ENCODE assay signal across 1 cellular context in the genomic region with DNA sequence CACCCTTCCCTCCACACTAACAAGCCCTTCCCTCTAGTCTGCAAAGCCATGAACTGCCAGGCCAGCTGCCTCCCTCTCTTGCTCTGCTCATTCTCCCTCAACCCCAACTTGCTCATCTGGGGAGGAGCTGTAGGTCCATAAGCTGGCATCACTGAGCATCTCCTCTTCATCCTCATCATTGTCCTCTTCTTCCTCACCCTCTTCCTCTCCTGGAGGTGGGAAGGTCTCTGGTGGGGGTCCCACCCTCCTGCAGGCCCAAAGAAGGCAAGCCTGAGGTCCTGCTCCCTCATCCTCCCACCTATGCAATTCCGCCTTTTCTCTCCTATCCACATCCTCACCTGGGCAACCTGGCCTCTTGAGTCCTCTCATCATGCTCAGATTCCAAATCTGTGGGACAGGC.
TF ChIP-seq lines count a peak whose summit lies in the region.

No MANE protein-coding gene starts in this region.

TF ChIP-seq in GM12878, 131 proteins besides CTCF, POLR2A, EP300 and RAD21:
- TF ChIP-seq TAF1 (IDR thresholded peaks at IDR 0.05; ENCODE audit: borderline replicate concordance, low read depth, low read length) (no peak), JUNB (IDR thresholded peaks at IDR 0.05) (no peak), SUZ12 (IDR thresholded peaks at IDR 0.05; ENCODE audit: unreplicated experiment) (no peak), SP1 (IDR thresholded peaks at IDR 0.05; ENCODE audit: low read depth, low read length) (no peak), POLR2AphosphoS2 (IDR thresholded peaks at IDR 0.05; ENCODE audit: low read depth, low read length) (no peak), KAT2A (conservative IDR thresholded peaks at IDR 0.05; ENCODE audit: control insufficient read depth, low read depth, low read length) (no peak), FOXK2 (IDR thresholded peaks at IDR 0.05) (no peak), POU2F2 (IDR thresholded peaks at IDR 0.05; ENCODE audit: borderline replicate concordance, low read depth, low read length) (no peak), RCOR1 (conservative IDR thresholded peaks at IDR 0.05; ENCODE audit: low read depth, low read length) (no peak), MTA2 (IDR thresholded peaks at IDR 0.05; ENCODE audit: low read depth) (no peak), MYC (IDR thresholded peaks at IDR 0.05; ENCODE audit: insufficient read depth, insufficient read length, insufficient replicate concordance, low read length, severe bottlenecking) (no peak), SMARCA5 (IDR thresholded peaks at IDR 0.05) (no peak), RFX5 (IDR thresholded peaks at IDR 0.05; ENCODE audit: low read depth, low read length) (no peak), HDGF (IDR thresholded peaks at IDR 0.05) (no peak), STAT1 (conservative IDR thresholded peaks at IDR 0.05) (no peak), MEF2B (IDR thresholded peaks at IDR 0.05; ENCODE audit: partially characterized antibody, poor library complexity, severe bottlenecking) (no peak)
- TF ChIP-seq, protein P1, sequence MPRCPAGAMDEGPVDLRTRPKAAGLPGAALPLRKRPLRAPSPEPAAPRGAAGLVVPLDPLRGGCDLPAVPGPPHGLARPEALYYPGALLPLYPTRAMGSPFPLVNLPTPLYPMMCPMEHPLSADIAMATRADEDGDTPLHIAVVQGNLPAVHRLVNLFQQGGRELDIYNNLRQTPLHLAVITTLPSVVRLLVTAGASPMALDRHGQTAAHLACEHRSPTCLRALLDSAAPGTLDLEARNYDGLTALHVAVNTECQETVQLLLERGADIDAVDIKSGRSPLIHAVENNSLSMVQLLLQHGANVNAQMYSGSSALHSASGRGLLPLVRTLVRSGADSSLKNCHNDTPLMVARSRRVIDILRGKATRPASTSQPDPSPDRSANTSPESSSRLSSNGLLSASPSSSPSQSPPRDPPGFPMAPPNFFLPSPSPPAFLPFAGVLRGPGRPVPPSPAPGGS (IDR thresholded peaks at IDR 0.05; ENCODE audit: borderline replicate concordance, insufficient read depth, low read depth, low read length, poor library complexity, severe bottlenecking) = no peak
- TF ChIP-seq, protein P2, sequence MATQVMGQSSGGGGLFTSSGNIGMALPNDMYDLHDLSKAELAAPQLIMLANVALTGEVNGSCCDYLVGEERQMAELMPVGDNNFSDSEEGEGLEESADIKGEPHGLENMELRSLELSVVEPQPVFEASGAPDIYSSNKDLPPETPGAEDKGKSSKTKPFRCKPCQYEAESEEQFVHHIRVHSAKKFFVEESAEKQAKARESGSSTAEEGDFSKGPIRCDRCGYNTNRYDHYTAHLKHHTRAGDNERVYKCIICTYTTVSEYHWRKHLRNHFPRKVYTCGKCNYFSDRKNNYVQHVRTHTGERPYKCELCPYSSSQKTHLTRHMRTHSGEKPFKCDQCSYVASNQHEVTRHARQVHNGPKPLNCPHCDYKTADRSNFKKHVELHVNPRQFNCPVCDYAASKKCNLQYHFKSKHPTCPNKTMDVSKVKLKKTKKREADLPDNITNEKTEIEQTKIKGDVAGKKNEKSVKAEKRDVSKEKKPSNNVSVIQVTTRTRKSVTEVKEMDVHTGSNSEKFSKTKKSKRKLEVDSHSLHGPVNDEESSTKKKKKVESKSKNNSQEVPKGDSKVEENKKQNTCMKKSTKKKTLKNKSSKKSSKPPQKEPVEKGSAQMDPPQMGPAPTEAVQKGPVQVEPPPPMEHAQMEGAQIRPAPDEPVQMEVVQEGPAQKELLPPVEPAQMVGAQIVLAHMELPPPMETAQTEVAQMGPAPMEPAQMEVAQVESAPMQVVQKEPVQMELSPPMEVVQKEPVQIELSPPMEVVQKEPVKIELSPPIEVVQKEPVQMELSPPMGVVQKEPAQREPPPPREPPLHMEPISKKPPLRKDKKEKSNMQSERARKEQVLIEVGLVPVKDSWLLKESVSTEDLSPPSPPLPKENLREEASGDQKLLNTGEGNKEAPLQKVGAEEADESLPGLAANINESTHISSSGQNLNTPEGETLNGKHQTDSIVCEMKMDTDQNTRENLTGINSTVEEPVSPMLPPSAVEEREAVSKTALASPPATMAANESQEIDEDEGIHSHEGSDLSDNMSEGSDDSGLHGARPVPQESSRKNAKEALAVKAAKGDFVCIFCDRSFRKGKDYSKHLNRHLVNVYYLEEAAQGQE (IDR thresholded peaks at IDR 0.05; ENCODE audit: low read depth, low read length) = no peak
- TF ChIP-seq, protein P3, sequence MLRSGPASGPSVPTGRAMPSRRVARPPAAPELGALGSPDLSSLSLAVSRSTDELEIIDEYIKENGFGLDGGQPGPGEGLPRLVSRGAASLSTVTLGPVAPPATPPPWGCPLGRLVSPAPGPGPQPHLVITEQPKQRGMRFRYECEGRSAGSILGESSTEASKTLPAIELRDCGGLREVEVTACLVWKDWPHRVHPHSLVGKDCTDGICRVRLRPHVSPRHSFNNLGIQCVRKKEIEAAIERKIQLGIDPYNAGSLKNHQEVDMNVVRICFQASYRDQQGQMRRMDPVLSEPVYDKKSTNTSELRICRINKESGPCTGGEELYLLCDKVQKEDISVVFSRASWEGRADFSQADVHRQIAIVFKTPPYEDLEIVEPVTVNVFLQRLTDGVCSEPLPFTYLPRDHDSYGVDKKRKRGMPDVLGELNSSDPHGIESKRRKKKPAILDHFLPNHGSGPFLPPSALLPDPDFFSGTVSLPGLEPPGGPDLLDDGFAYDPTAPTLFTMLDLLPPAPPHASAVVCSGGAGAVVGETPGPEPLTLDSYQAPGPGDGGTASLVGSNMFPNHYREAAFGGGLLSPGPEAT (IDR thresholded peaks at IDR 0.05; ENCODE audit: low read depth) = no peak
- TF ChIP-seq, protein P4, sequence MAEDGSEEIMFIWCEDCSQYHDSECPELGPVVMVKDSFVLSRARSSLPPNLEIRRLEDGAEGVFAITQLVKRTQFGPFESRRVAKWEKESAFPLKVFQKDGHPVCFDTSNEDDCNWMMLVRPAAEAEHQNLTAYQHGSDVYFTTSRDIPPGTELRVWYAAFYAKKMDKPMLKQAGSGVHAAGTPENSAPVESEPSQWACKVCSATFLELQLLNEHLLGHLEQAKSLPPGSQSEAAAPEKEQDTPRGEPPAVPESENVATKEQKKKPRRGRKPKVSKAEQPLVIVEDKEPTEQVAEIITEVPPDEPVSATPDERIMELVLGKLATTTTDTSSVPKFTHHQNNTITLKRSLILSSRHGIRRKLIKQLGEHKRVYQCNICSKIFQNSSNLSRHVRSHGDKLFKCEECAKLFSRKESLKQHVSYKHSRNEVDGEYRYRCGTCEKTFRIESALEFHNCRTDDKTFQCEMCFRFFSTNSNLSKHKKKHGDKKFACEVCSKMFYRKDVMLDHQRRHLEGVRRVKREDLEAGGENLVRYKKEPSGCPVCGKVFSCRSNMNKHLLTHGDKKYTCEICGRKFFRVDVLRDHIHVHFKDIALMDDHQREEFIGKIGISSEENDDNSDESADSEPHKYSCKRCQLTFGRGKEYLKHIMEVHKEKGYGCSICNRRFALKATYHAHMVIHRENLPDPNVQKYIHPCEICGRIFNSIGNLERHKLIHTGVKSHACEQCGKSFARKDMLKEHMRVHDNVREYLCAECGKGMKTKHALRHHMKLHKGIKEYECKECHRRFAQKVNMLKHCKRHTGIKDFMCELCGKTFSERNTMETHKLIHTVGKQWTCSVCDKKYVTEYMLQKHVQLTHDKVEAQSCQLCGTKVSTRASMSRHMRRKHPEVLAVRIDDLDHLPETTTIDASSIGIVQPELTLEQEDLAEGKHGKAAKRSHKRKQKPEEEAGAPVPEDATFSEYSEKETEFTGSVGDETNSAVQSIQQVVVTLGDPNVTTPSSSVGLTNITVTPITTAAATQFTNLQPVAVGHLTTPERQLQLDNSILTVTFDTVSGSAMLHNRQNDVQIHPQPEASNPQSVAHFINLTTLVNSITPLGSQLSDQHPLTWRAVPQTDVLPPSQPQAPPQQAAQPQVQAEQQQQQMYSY (CRISPR knock-in tag; IDR thresholded peaks at IDR 0.05) = no peak
